Comparison of ENCODE assay signal across 11 cellular contexts in genomic region chr15:66705277-66705927, GRCh38. TPM values are rescaled to one million over a fixed set of nuclear protein-coding genes. Genes with fewer than 3 reads are reported as not detected.
DNase-seq lines count a peak whose midpoint lies in the region; ATAC-seq and TF ChIP-seq lines count a peak whose summit lies in the region.
"Had no signal": no experiment of that assay in that cellular context is flagged by ENCODE, and none has a peak within 500 bp of the region (broad histone marks: within the 10 kb centered on the region; RNA-seq: fewer than 3 reads in every experiment).

No MANE protein-coding gene starts in this region.

- no peaks in the 10 kb centered on the region for H3K27me3 ChIP-seq in cardiac muscle cell
- H3K27me3 ChIP-seq in mesenchymal stem cell (ENCODE audit: control insufficient read depth in 1 of 2, insufficient read depth in 1 of 2, low read length in 2 of 2): no peaks in the 10 kb centered on the region
- H3K27me3 ChIP-seq in upper lobe of left lung: peaks cover 0 to 11% (median 0%) of the 10 kb centered on the region in 4 donors

- H2AFZ ChIP-seq in mesenchymal stem cell (ENCODE audit: low read depth, low read length): no peak overlapping the region

- H3K4me3 ChIP-seq in cardiac muscle cell (peak overlapping the region; percentile 100), astrocyte of the spinal cord (ENCODE audit: low read depth, low read length) (peak overlapping the region; percentile 80), mesenchymal stem cell (ENCODE audit: insufficient read depth in 1 of 2, low read depth in 1 of 2, low read length in 2 of 2) (peak overlapping the region in 1 of 2 experiments; percentile 99), upper lobe of left lung (peak overlapping the region; percentile 57 to 90 (median 76))

- H2BK5ac ChIP-seq in mesenchymal stem cell (ENCODE audit: low read depth, low read length, poor library complexity, severe bottlenecking): no peak overlapping the region

- no peak overlapping the region for H2BK120ac ChIP-seq in mesenchymal stem cell (ENCODE audit: low read depth, low read length)

- no peak overlapping the region for H4K91ac ChIP-seq in mesenchymal stem cell (ENCODE audit: low read length)

- no peaks in the 10 kb centered on the region for H3K36me3 Mint-ChIP-seq in activated T-cell treated with anti-CD3 and anti-CD28 coated beads, Interleukin-2, amount 50 U/mL, for 4 hours (ENCODE audit: insufficient read depth)

- no peak overlapping the region for H4K8ac ChIP-seq in mesenchymal stem cell (ENCODE audit: low read length)

- H3K79me1 ChIP-seq in mesenchymal stem cell (replicated peaks; ENCODE audit: low read length, poor library complexity, severe bottlenecking): peaks cover 22% of the 10 kb centered on the region

- H3K27ac ChIP-seq in cardiac muscle cell: peak overlapping the region; percentile 97
- H3K27ac ChIP-seq in mesenchymal stem cell (ENCODE audit: low read length, poor library complexity, severe bottlenecking): no peak overlapping the region
- H3K27ac ChIP-seq in upper lobe of left lung: peak overlapping the region; percentile 84 to 90 (median 88)
- H3K27ac ChIP-seq: BLaER1 treated with 17β-estradiol and CSF1 and Interleukin-3, amounts not matched to agents 10 nM and 100 nM had no signal

- no peak overlapping the region for H2BK15ac ChIP-seq in mesenchymal stem cell (ENCODE audit: low read depth, poor library complexity, severe bottlenecking)

- ATAC-seq in Right ventricle myocardium inferior (no peak), upper lobe of left lung (ENCODE audit: low FRiP score in 2 of 2) (no peak)
- ATAC-seq in activated T-cell treated with anti-CD3 and anti-CD28 coated beads, Interleukin-2, amount 50 U/mL, for 4 hours: no peak

- H2BK12ac ChIP-seq in mesenchymal stem cell (ENCODE audit: low read length in 2 of 2): no peak overlapping the region

- peak overlapping the region in 1 of 2 experiments; percentile 20 for H3K23ac ChIP-seq in mesenchymal stem cell (ENCODE audit: low read length in 2 of 2)

- H3K4me3 Mint-ChIP-seq in activated T-cell treated with anti-CD3 and anti-CD28 coated beads, Interleukin-2, amount 50 U/mL, for 4 hours: no peak overlapping the region

- no peak overlapping the region for H3K14ac ChIP-seq in mesenchymal stem cell (ENCODE audit: low read length in 2 of 2)

- TF ChIP-seq EP300 in upper lobe of left lung (IDR thresholded peaks at IDR 0.05): no peak

- no peaks in the 10 kb centered on the region for H3K9me3 ChIP-seq in cardiac muscle cell (ENCODE audit: low read depth)
- H3K9me3 ChIP-seq in mesenchymal stem cell (ENCODE audit: control insufficient read depth, low read length): no peaks in the 10 kb centered on the region
- no peaks in the 10 kb centered on the region for H3K9me3 ChIP-seq in upper lobe of left lung
- H3K9me3 ChIP-seq: BLaER1 treated with 17β-estradiol and CSF1 and Interleukin-3, amounts not matched to agents 10 nM and 100 nM; spleen had no signal

- TF ChIP-seq CTCF in cardiac muscle cell (IDR thresholded peaks at IDR 0.05; ENCODE audit: low read depth, low read length) (no peak), astrocyte of the spinal cord (IDR thresholded peaks at IDR 0.05; ENCODE audit: low read depth, low read length) (no peak), upper lobe of left lung (IDR thresholded peaks at IDR 0.05) (no peak)

- no peak for DNase-seq in cardiac muscle cell (ENCODE audit: low read depth in 1 of 2, low spot score in 1 of 2)
- no peak for DNase-seq in Right ventricle myocardium inferior (ENCODE audit: missing footprints)
- no peak for DNase-seq in astrocyte of the spinal cord (ENCODE audit: low read depth, low spot score)
- no peak for DNase-seq in mesenchymal stem cell
- no peak for DNase-seq in upper lobe of left lung
- DNase-seq in activated T-cell treated with anti-CD3 and anti-CD28 coated beads, Interleukin-2, amount 50 U/mL, for 4 hours: no peak
- DNase-seq in NOMO-1 (lab: John Stamatoyannopoulos, UW; ENCODE audit: unreplicated experiment in 2 of 2): no peak
- DNase-seq in D341Med (ENCODE audit: low spot score): no peak
- DNase-seq: effector CD4-positive, alpha-beta T cell; spleen had no signal

- no peak overlapping the region for H3K18ac ChIP-seq in mesenchymal stem cell (ENCODE audit: low read depth in 1 of 2, low read length in 2 of 2)

- no peak overlapping the region for H3K4ac ChIP-seq in mesenchymal stem cell (ENCODE audit: low read depth in 1 of 2, low read length in 2 of 2)

- H3K27me3 Mint-ChIP-seq in activated T-cell treated with anti-CD3 and anti-CD28 coated beads, Interleukin-2, amount 50 U/mL, for 4 hours (ENCODE audit: low read depth): peaks cover 23% of the 10 kb centered on the region

- 96% methylated on average over 3 of the region's 3 CpGs for WGBS in mesenchymal stem cell
- 26 to 51% methylated on average over 3 of the region's 3 CpGs for WGBS in upper lobe of left lung, 2 donors

- in situ Hi-C loops in astrocyte of the spinal cord (cut with HindIII; ENCODE audit: low sequenced_read_pairs): no loop called here

- H3K9me3 Mint-ChIP-seq in activated T-cell treated with anti-CD3 and anti-CD28 coated beads, Interleukin-2, amount 50 U/mL, for 4 hours: no peaks in the 10 kb centered on the region

- H3K9ac ChIP-seq in mesenchymal stem cell (ENCODE audit: low read length): peak overlapping the region; percentile 92

- no peak overlapping the region for H3K4me2 ChIP-seq in mesenchymal stem cell (ENCODE audit: low read length, poor library complexity, severe bottlenecking)

- peaks cover 37% of the 10 kb centered on the region for H3K4me1 ChIP-seq in cardiac muscle cell (ENCODE audit: low read depth)
- peaks cover 38% of the 10 kb centered on the region for H3K4me1 ChIP-seq in mesenchymal stem cell (ENCODE audit: control insufficient read depth, insufficient read depth, low read depth, low read length)
- H3K4me1 ChIP-seq in upper lobe of left lung: peaks cover 6 to 63% (median 34%) of the 10 kb centered on the region in 4 donors

- TF ChIP-seq POLR2A in upper lobe of left lung (IDR thresholded peaks at IDR 0.05): no peak

- intact Hi-C loops in Right ventricle myocardium inferior (cut with DNase I): no loop called here

- H3K4me1 Mint-ChIP-seq in activated T-cell treated with anti-CD3 and anti-CD28 coated beads, Interleukin-2, amount 50 U/mL, for 4 hours (ENCODE audit: low read depth): peaks cover 11% of the 10 kb centered on the region

- H2AK5ac ChIP-seq in mesenchymal stem cell (ENCODE audit: low read length, severe bottlenecking): no peak overlapping the region

- H3K36me3 ChIP-seq in cardiac muscle cell: peaks cover 34% of the 10 kb centered on the region
- H3K36me3 ChIP-seq in mesenchymal stem cell (ENCODE audit: control insufficient read depth in 1 of 2, insufficient read depth in 2 of 2, low read depth in 1 of 2, low read length in 2 of 2): peaks cover 6 to 50% of the 10 kb centered on the region in 2 experiments
- peaks cover 0 to 47% (median 7%) of the 10 kb centered on the region in 4 donors for H3K36me3 ChIP-seq in upper lobe of left lung
- H3K36me3 ChIP-seq: spleen had no signal

RNA-seq across cellular contexts. Expression of gene SMAD6, which starts 3.4 kb away (rescaled TPM):
- total RNA-seq in cardiac muscle cell: 232 and 274 TPM in 2 replicates
- 106 and 155 TPM in 2 replicates for polyA plus RNA-seq in cardiac muscle cell
- 16.2 TPM for total RNA-seq in Right ventricle myocardium inferior
- polyA plus RNA-seq in mesenchymal stem cell (2013, experiment 1 of 2): 5.5 TPM
- polyA plus RNA-seq in mesenchymal stem cell (2013, experiment 2 of 2): 5.6 TPM
- 100 to 1,000 TPM in 3 of 6 donors, 10 to 100 TPM in 3; 76.6 to 377 (median 102) TPM for total RNA-seq in upper lobe of left lung
- total RNA-seq in activated T-cell treated with anti-CD3 and anti-CD28 coated beads, Interleukin-2, amount 50 U/mL, for 4 hours: under 1 TPM; 0.05 to 0.25 (median 0.08) TPM

Comparison
In these comparisons a context has a peak if more than half of its experiments do, and no peak if none do; other contexts are left out.
1. RNA of gene SMAD6, which starts 3.4 kb away (total RNA-seq): 232 to 274 TPM in cardiac muscle cell, 76.6 to 377 TPM in upper lobe of left lung and 16.2 TPM in Right ventricle myocardium inferior (single experiment); 0.05 to 0.25 TPM in activated T-cell treated with anti-CD3 and anti-CD28 coated beads, Interleukin-2, amount 50 U/mL, for 4 hours; every median in the first group is over 10 times any median in the second.